ENCODE assay signal across 8 cellular contexts in the genomic region with DNA sequence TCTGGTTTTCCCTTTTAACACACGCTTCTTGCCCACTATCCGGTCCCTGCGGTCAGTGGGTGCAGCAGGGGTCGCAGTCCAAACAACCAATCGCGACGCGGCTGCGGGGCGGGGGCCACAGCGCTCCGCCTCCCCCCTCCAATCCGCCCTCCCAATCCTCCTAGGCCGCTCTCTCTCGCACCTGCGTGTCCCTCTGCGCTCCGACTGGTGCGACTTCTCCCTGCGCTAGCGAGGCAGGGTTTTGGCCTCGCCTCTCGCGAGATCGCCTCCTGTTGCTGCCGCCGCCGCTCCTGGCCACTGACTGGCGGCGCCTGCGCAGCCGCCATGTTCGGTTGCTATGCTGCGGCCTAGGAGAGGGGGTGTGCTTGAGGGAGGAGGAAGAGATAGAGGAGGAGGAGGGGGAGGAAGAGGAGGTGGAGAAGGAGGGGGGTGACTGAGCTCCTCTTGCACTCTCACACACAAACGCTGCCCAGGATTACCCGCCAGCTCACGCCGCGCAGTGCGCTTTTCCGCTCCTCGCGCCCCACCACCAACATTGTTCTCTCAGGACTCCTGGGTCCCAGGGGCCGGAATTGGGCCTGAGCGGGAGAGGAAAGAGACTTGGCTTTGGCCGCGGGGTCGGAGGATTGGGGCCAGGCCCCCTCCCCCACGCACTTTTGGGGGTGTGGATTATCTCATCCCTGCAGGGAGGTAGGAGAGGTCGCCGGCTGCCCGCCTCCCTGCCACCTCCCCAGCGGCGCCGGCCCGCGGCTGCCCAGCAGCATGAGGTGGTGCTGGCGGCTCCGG. TPM values are rescaled to one million over a fixed set of nuclear protein-coding genes. Genes with fewer than 3 reads are reported as not detected.
A peak's percentile ranks its signal among the peaks of the same experiment; 100 is the strongest.
DNase-seq lines count a peak whose midpoint lies in the region; ATAC-seq and TF ChIP-seq lines count a peak whose summit lies in the region.

A gene with protein sequence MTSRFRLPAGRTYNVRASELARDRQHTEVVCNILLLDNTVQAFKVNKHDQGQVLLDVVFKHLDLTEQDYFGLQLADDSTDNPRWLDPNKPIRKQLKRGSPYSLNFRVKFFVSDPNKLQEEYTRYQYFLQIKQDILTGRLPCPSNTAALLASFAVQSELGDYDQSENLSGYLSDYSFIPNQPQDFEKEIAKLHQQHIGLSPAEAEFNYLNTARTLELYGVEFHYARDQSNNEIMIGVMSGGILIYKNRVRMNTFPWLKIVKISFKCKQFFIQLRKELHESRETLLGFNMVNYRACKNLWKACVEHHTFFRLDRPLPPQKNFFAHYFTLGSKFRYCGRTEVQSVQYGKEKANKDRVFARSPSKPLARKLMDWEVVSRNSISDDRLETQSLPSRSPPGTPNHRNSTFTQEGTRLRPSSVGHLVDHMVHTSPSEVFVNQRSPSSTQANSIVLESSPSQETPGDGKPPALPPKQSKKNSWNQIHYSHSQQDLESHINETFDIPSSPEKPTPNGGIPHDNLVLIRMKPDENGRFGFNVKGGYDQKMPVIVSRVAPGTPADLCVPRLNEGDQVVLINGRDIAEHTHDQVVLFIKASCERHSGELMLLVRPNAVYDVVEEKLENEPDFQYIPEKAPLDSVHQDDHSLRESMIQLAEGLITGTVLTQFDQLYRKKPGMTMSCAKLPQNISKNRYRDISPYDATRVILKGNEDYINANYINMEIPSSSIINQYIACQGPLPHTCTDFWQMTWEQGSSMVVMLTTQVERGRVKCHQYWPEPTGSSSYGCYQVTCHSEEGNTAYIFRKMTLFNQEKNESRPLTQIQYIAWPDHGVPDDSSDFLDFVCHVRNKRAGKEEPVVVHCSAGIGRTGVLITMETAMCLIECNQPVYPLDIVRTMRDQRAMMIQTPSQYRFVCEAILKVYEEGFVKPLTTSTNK (plus strand): TSS at position 472 of the 786 bp plus-strand sequence. CDS start 49,932 bp downstream, outside the sequence.

- peak within 1 kb of the TSS; percentile 87 for H3K4me3 ChIP-seq in GM12865 (ENCODE audit: low read depth, low read length)
- peak within 1 kb of the TSS; percentile 81 for H3K4me3 ChIP-seq in ovary
- peak within 1 kb of the TSS; percentile 68 to 84 (median 75) for H3K4me3 ChIP-seq in thyroid gland (replicated peaks in 1 of 3)

- no peaks in the 10 kb centered on the region for H3K36me3 ChIP-seq in ovary
- no peaks in the 10 kb centered on the region for H3K36me3 ChIP-seq in thyroid gland

- H3K27me3 ChIP-seq in ovary (no peaks in the 10 kb centered on the region), thyroid gland (no peaks in the 10 kb centered on the region)

- H3K4me1 Mint-ChIP-seq in activated naive CD8-positive, alpha-beta T cell treated with anti-CD3 and anti-CD28 coated beads, Interleukin-2, amount 50 U/mL, for 24 hours: peaks cover 64% of the 10 kb centered on the region

- no peaks in the 10 kb centered on the region for H3K9me3 Mint-ChIP-seq in activated naive CD8-positive, alpha-beta T cell treated with anti-CD3 and anti-CD28 coated beads, Interleukin-2, amount 50 U/mL, for 24 hours

- H3K9me3 ChIP-seq in ovary (no peaks in the 10 kb centered on the region), thyroid gland (no peaks in the 10 kb centered on the region)

- H3K27ac Mint-ChIP-seq in activated naive CD8-positive, alpha-beta T cell treated with anti-CD3 and anti-CD28 coated beads, Interleukin-2, amount 50 U/mL, for 24 hours: peak within 1 kb of the TSS; percentile 78

- peak; percentile 99 for DNase-seq in GM12865 (ENCODE audit: low read depth)
- peak; percentile 94 for DNase-seq in NCI-H1417 treated with DMSO at 0.1 percent for 48 hours (lab: John Stamatoyannopoulos, UW)
- peak; percentile 99 for DNase-seq in SW480 (ENCODE audit: low spot score)
- DNase-seq in activated naive CD8-positive, alpha-beta T cell treated with anti-CD3 and anti-CD28 coated beads, Interleukin-2, amount 50 U/mL, for 24 hours: peak; percentile 94
- DNase-seq in Right ventricle myocardium inferior (ENCODE audit: missing footprints): peak; percentile 99
- peak; percentile 95 to 97 (median 96) for DNase-seq in ovary
- peak; percentile 97 for DNase-seq in thyroid gland

- no peak for TF ChIP-seq EP300 in ovary (IDR thresholded peaks at IDR 0.05)

- H3K4me3 Mint-ChIP-seq in activated naive CD8-positive, alpha-beta T cell treated with anti-CD3 and anti-CD28 coated beads, Interleukin-2, amount 50 U/mL, for 24 hours: peak within 1 kb of the TSS; percentile 87

- no peaks in the 10 kb centered on the region for H3K27me3 Mint-ChIP-seq in activated naive CD8-positive, alpha-beta T cell treated with anti-CD3 and anti-CD28 coated beads, Interleukin-2, amount 50 U/mL, for 24 hours

- H3K27ac ChIP-seq in ovary (peak within 1 kb of the TSS; percentile 76 to 94), thyroid gland (peak within 1 kb of the TSS; percentile 80 to 97 (median 95))

- ATAC-seq in HG02763 (IDR thresholded peaks at IDR 0.05; ENCODE audit: unreplicated experiment) (peak; percentile 96), Right ventricle myocardium inferior (peak; percentile 98)
- peak; percentile 95 for ATAC-seq in activated naive CD8-positive, alpha-beta T cell treated with anti-CD3 and anti-CD28 coated beads, Interleukin-2, amount 50 U/mL, for 24 hours

- WGBS in ovary, 3 donors: 0 to 1% (median 0%) methylated on average over 51 to 59 of the region's 59 CpGs
- 0 to 1% methylated on average over 22 to 52 of the region's 59 CpGs for WGBS in thyroid gland, 2 donors

- intact Hi-C loops in Right ventricle myocardium inferior (cut with DNase I) (loop anchor here (2.0 to 5.0 kb wide), 3 partner anchors 63 to 418 kb away; a partner anchor contains a TSS), ovary (cut with DNase I) (loop anchor here in 1 of 4 donors (10.0 kb wide), 1 partner anchor 55 kb away; no protein-coding TSS in a partner anchor), thyroid gland (cut with DNase I) (loop anchor here (10.0 kb wide), 1 partner anchor 65 kb away; no protein-coding TSS in a partner anchor)

- TF ChIP-seq CTCF in GM12865 (IDR thresholded peaks at IDR 0.05; ENCODE audit: insufficient read depth, low read depth, low read length, missing control alignments) (no peak), ovary (IDR thresholded peaks at IDR 0.05) (no peak), thyroid gland (IDR thresholded peaks at IDR 0.05) (no peak)

- TF ChIP-seq POLR2A in ovary (IDR thresholded peaks at IDR 0.05) (peak; percentile 68), thyroid gland (IDR thresholded peaks at IDR 0.05) (peak; percentile 73 to 94)

- H3K4me1 ChIP-seq in ovary (ENCODE audit: insufficient read depth) (peaks cover 5% of the 10 kb centered on the region), thyroid gland (peaks cover 15 to 23% of the 10 kb centered on the region in 2 donors)

- H3K36me3 Mint-ChIP-seq in activated naive CD8-positive, alpha-beta T cell treated with anti-CD3 and anti-CD28 coated beads, Interleukin-2, amount 50 U/mL, for 24 hours (ENCODE audit: low read depth): no peaks in the 10 kb centered on the region

RNA-seq across cellular contexts. Expression of the gene that starts here (rescaled TPM):
- total RNA-seq in Right ventricle myocardium inferior (40.4 TPM), ovary (10 to 100 TPM; 22.5 to 45.7 (median 36.0) TPM), thyroid gland (100 to 1,000 TPM in 2 of 4 donors, 10 to 100 TPM in 2; 79.1 to 131 (median 114) TPM)
- polyA plus RNA-seq in ovary: 10 to 100 TPM in 1 of 2 donors, 1 to 10 TPM in 1; 3.4 to 11.1 TPM

Comparison
In these comparisons a context has a peak if more than half of its experiments do, and no peak if none do; other contexts are left out.
1. Peak in every context shown above with its lines: DNase-seq, ATAC-seq, H3K4me3 ChIP-seq and H3K27ac ChIP-seq.